Comparison of ENCODE assay signal across 15 cellular contexts in the genomic region with DNA sequence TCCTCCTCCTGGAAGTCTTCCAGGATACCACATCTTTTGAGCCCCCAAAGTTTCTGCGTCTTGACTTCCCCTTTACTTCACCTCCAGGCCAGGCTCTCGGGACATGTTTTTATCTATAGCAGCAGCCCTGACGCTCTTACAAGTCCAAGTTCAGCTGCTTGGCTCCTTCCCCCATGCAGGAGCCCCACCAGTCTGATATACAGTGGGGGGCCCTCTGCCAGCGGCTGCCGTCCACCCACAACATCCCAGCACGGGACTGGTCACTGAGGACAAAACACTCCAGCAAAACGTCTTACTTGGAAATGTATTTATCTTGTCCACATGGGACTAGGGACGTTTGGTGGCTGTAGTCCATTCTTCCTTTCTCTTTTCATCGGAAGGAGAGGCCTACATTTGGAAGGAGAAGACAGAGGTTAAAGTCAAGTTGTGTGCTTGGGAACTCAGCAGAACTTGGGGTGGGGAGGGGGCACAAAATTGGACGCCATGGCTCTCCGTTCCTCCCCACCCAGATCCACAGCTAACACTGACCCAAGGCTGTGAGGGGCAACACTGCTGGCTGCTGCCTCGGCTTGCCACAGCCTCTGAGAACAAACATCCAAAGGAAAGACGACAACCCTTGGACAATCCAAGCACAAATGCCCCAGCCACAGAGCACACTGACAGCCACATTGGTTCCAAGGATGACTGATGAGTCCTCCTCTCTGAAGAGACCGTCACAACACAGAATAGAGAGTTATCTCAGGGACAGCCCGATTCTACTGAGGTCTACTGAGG.
"Had no signal": no experiment of that assay in that cellular context is flagged by ENCODE, and none has a peak within 500 bp of the region (broad histone marks: within the 10 kb centered on the region; RNA-seq: fewer than 3 reads in every experiment).

No MANE protein-coding gene starts in this region.

- H3K36me3 ChIP-seq: brain microvascular endothelial cell, pancreas had no signal

- FAIRE-seq: pancreas had no signal

- H3K4me3 ChIP-seq: lower lobe of right lung, mucosa of descending colon, pancreas had no signal

- H3K4me1 Mint-ChIP-seq: endodermal cell had no signal

- H3K27ac Mint-ChIP-seq: activated CD4-positive, alpha-beta memory T cell treated with anti-CD3 and anti-CD28 coated beads, Interleukin-2, amount 10 ng/mL, durations not matched to agents 7 days and 5 days; activated naive CD4-positive, alpha-beta T cell treated with anti-CD3 and anti-CD28 coated beads, Interleukin-2, amount 50 U/mL, for 72 hours; activated T-helper 2 cell treated with anti-CD3 and anti-CD28 coated beads, Interferon-gamma antibody, Interleukin-2, Interleukin-4, amounts not matched to agents 10 μg/mL and 5 μg/mL and 100 μg/mL, durations not matched to agents 14 hours and 24 hours and 36 hours; endodermal cell had no signal

- H3K4me1 ChIP-seq: pancreas had no signal

- H3K9me3 ChIP-seq: lower lobe of right lung, mucosa of descending colon, pancreas had no signal

- H3K4me3 Mint-ChIP-seq: activated CD4-positive, alpha-beta memory T cell treated with anti-CD3 and anti-CD28 coated beads, Interleukin-2, amount 10 ng/mL, durations not matched to agents 7 days and 5 days; endodermal cell had no signal

- H3K9me3 Mint-ChIP-seq: activated CD4-positive, alpha-beta memory T cell treated with anti-CD3 and anti-CD28 coated beads, Interleukin-2, amount 10 ng/mL, durations not matched to agents 7 days and 5 days; activated naive CD4-positive, alpha-beta T cell treated with anti-CD3 and anti-CD28 coated beads, Interleukin-2, amount 50 U/mL, for 72 hours had no signal

- H3K27me3 Mint-ChIP-seq: activated CD4-positive, alpha-beta memory T cell treated with anti-CD3 and anti-CD28 coated beads, Interleukin-2, amount 10 ng/mL, durations not matched to agents 7 days and 5 days had no signal

- H3K27me3 ChIP-seq: brain microvascular endothelial cell, pancreas had no signal

- H3K27ac ChIP-seq: brain microvascular endothelial cell, lower lobe of right lung, pancreas had no signal

- ATAC-seq: activated naive CD4-positive, alpha-beta T cell treated with anti-CD3 and anti-CD28 coated beads, Interleukin-2, amount 50 U/mL, for 72 hours; lower lobe of right lung; mucosa of descending colon; pancreas had no signal

- DNase-seq: activated CD4-positive, alpha-beta memory T cell treated with anti-CD3 and anti-CD28 coated beads, Interleukin-2, amount 10 ng/mL, durations not matched to agents 7 days and 5 days; activated CD4-positive, alpha-beta T cell treated with anti-CD3 and anti-CD28 coated beads for 1 hour; activated CD8-positive, alpha-beta memory T cell treated with anti-CD3 and anti-CD28 coated beads, Interleukin-2, amount 50 U/mL, for 48 hours; amniotic stem cell; brain microvascular endothelial cell; cerebellar nuclear complex; endodermal cell; hippocampal formation; lower lobe of right lung; mucosa of descending colon; stimulated activated CD4-positive, alpha-beta T cell treated with anti-CD3 and anti-CD28 coated beads, Interleukin-4, amount 100 ng/mL, for 1 hour; T-helper 2 cell had no signal
